ENCODE assay signal across 8 cellular contexts in the genomic region with DNA sequence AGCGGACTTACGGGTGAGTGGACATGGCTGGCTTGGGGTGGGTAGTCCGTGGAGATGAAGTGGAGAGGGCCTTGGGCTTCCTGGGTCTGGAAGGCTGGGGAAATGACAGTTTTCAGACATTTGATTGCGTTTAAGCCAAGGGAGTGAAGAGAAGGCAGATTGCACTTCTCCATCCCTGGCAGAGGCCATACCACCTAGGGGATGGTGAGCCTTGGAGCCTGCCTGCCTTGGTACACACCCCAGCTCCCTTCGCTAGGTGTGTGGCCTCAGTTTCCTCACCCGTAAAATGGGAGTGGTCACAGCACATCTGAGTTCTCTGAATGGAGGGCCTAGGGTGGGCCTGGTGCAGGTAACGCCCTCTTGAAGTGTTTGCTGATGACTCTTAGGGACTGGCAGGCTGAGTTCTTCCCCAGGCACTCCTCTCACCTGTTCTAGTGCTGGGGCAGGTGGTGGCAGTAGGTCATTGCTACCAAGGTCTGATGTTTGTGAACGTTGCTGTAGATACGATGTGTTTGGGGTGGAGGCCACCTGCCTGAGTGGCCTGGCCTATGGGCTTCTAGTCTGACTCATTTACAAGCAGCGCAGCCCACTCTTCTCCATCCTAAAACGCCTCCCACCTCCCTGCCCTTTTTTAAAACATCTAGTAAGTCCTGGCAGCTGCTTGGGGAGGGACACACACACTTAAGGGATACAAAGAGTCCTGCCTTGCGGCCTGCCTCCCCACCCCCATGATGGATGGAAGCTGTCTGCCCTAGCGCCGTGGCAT. TPM values are rescaled to one million over a fixed set of nuclear protein-coding genes. Genes with fewer than 3 reads are reported as not detected.
DNase-seq lines count a peak whose midpoint lies in the region; ATAC-seq and TF ChIP-seq lines count a peak whose summit lies in the region.

No MANE protein-coding gene starts in this region.

- 72 to 78% (median 75%) methylated on average over 11 to 14 of the region's 14 CpGs for WGBS in stomach, 5 donors

- H3K36me3 ChIP-seq in Peyer's patch: peaks cover 0 to 16% (median 0%) of the 10 kb centered on the region in 3 donors
- H3K36me3 ChIP-seq in right atrium auricular region: peaks cover 41% of the 10 kb centered on the region
- H3K36me3 ChIP-seq in stomach: peaks cover 9 to 51% (median 29%) of the 10 kb centered on the region in 4 donors

- H3K36me3 Mint-ChIP-seq in activated CD4-positive, alpha-beta T cell treated with anti-CD3 and anti-CD28 coated beads, Interleukin-2, amount 10 ng/mL, durations not matched to agents 24 days and 14 days (ENCODE audit: low read depth): peaks cover 57% of the 10 kb centered on the region

- TF ChIP-seq CTCF in Peyer's patch (IDR thresholded peaks at IDR 0.05) (no peak), right atrium auricular region (IDR thresholded peaks at IDR 0.05) (no peak), stomach (IDR thresholded peaks at IDR 0.05) (no peak)

- TF ChIP-seq EP300 in stomach (IDR thresholded peaks at IDR 0.05): no peak

- H3K27ac ChIP-seq in Peyer's patch: peak overlapping the region; percentile 86 to 98 (median 92)
- H3K27ac ChIP-seq in right atrium auricular region: peak overlapping the region; percentile 92 to 96
- peak overlapping the region in 4 of 5 donors; percentile 84 to 92 (median 88) for H3K27ac ChIP-seq in stomach

- no peak for TF ChIP-seq POLR2A in Peyer's patch (IDR thresholded peaks at IDR 0.05)
- TF ChIP-seq POLR2A in stomach (IDR thresholded peaks at IDR 0.05): no peak

- no peak for DNase-seq in activated CD4-positive, alpha-beta T cell treated with anti-CD3 and anti-CD28 coated beads, Interleukin-2, amount 10 ng/mL, durations not matched to agents 24 days and 14 days
- no peak for DNase-seq in activated CD4-positive, alpha-beta T cell treated with anti-CD3 and anti-CD28 coated beads, Interleukin-2, amount 50 U/mL, for 4 hours
- no peak for DNase-seq in Peyer's patch
- no peak for DNase-seq in right atrium auricular region (ENCODE audit: low spot score)
- DNase-seq in stomach: no peak
- no peak for DNase-seq in NCI-H82 treated with DMSO at 0.1 percent for 48 hours (lab: John Stamatoyannopoulos, UW; ENCODE audit: unreplicated experiment)
- no peak for DNase-seq in AML-193 (lab: John Stamatoyannopoulos, UW)

- H3K4me3 ChIP-seq in Peyer's patch (peak overlapping the region; percentile 87 to 96 (median 89)), right atrium auricular region (peak overlapping the region; percentile 71 to 79), stomach (peak overlapping the region; percentile 70 to 94 (median 83))

- peak overlapping the region; percentile 87 for H3K4me3 Mint-ChIP-seq in activated CD4-positive, alpha-beta T cell treated with anti-CD3 and anti-CD28 coated beads, Interleukin-2, amount 10 ng/mL, durations not matched to agents 24 days and 14 days

- no peaks in the 10 kb centered on the region for H3K9me3 Mint-ChIP-seq in activated CD4-positive, alpha-beta T cell treated with anti-CD3 and anti-CD28 coated beads, Interleukin-2, amount 10 ng/mL, durations not matched to agents 24 days and 14 days

- intact Hi-C loops in activated CD4-positive, alpha-beta T cell treated with anti-CD3 and anti-CD28 coated beads, Interleukin-2, amount 10 ng/mL, durations not matched to agents 24 days and 14 days (cut with micrococcal nuclease): loop anchor here (5.0 to 10.0 kb wide), 2 partner anchors 994 to 1651 kb away; a partner anchor contains a TSS
- intact Hi-C loops in stomach (cut with DNase I; ENCODE audit: low total_unique reads): no loop called here

- ATAC-seq in HG02885 (IDR thresholded peaks at IDR 0.05; ENCODE audit: poor library complexity, unreplicated experiment): no peak

- peaks cover 4 to 60% (median 48%) of the 10 kb centered on the region in 4 donors for H3K4me1 ChIP-seq in Peyer's patch
- peaks cover 3 to 88% of the 10 kb centered on the region in 2 donors for H3K4me1 ChIP-seq in right atrium auricular region
- peaks cover 69 to 91% (median 87%) of the 10 kb centered on the region in 4 donors for H3K4me1 ChIP-seq in stomach

- H3K4me1 Mint-ChIP-seq in activated CD4-positive, alpha-beta T cell treated with anti-CD3 and anti-CD28 coated beads, Interleukin-2, amount 10 ng/mL, durations not matched to agents 24 days and 14 days: peaks cover 54% of the 10 kb centered on the region

- H3K9me3 ChIP-seq in Peyer's patch (no peaks in the 10 kb centered on the region), right atrium auricular region (no peaks in the 10 kb centered on the region), stomach (no peaks in the 10 kb centered on the region)

- peak overlapping the region; percentile 93 for H3K27ac Mint-ChIP-seq in activated CD4-positive, alpha-beta T cell treated with anti-CD3 and anti-CD28 coated beads, Interleukin-2, amount 10 ng/mL, durations not matched to agents 24 days and 14 days

- H3K27me3 ChIP-seq in Peyer's patch: no peaks in the 10 kb centered on the region
- H3K27me3 ChIP-seq in right atrium auricular region: no peaks in the 10 kb centered on the region
- H3K27me3 ChIP-seq in stomach: no peaks in the 10 kb centered on the region

- H3K27me3 Mint-ChIP-seq in activated CD4-positive, alpha-beta T cell treated with anti-CD3 and anti-CD28 coated beads, Interleukin-2, amount 10 ng/mL, durations not matched to agents 24 days and 14 days: no peaks in the 10 kb centered on the region

RNA-seq across cellular contexts. Expression of a gene that starts 2.3 kb away (rescaled TPM):
- total RNA-seq in activated CD4-positive, alpha-beta T cell treated with anti-CD3 and anti-CD28 coated beads, Interleukin-2, amount 10 ng/mL, durations not matched to agents 24 days and 14 days: 100 and 103 TPM in 2 replicates
- total RNA-seq in Peyer's patch (10 to 100 TPM in 3 of 4 donors, 1 to 10 TPM in 1; 9.6 to 15.5 (median 12.8) TPM), right atrium auricular region (100 to 1,000 TPM; 127 to 151 TPM), stomach (10 to 100 TPM in 4 of 5 donors, 1 to 10 TPM in 1; 5.3 to 37.8 (median 13.6) TPM)
- 10 to 100 TPM; 15.8 to 25.2 (median 17.0) TPM for polyA plus RNA-seq in stomach

RNA-seq across cellular contexts. Expression of a gene that starts 42.4 kb away (rescaled TPM):
- total RNA-seq in activated CD4-positive, alpha-beta T cell treated with anti-CD3 and anti-CD28 coated beads, Interleukin-2, amount 10 ng/mL, durations not matched to agents 24 days and 14 days: 58.2 and 63.4 TPM in 2 replicates
- total RNA-seq in Peyer's patch (10 to 100 TPM; 21.5 to 38.9 (median 33.3) TPM), right atrium auricular region (10 to 100 TPM; 11.6 to 11.8 TPM), stomach (10 to 100 TPM in 4 of 5 donors, 1 to 10 TPM in 1; 6.4 to 65.6 (median 16.7) TPM)
- polyA plus RNA-seq in stomach: 10 to 100 TPM; 11.3 to 14.2 (median 12.1) TPM
